ENCODE assay signal across 23 cellular contexts in genomic region chr10:92313750-92314149, GRCh38. TPM values are rescaled to one million over a fixed set of nuclear protein-coding genes. Genes with fewer than 3 reads are reported as not detected.
A peak's percentile ranks its signal among the peaks of the same experiment; 100 is the strongest.
DNase-seq lines count a peak whose midpoint lies in the region; ATAC-seq, FAIRE-seq and TF ChIP-seq lines count a peak whose summit lies in the region.
"Had no signal": no experiment of that assay in that cellular context is flagged by ENCODE, and none has a peak within 500 bp of the region (broad histone marks: within the 10 kb centered on the region; RNA-seq: fewer than 3 reads in every experiment).

No MANE protein-coding gene starts in this region.

- no peaks in the 10 kb centered on the region for H4K20me1 ChIP-seq in HepG2 (ENCODE audit: insufficient read depth, low read length)

- DNase-seq in HepG2 (ENCODE audit: low spot score) (no peak), right lobe of liver (no peak), MG63 (no peak)
- peak; percentile 59 for DNase-seq in Jurkat, Clone E6-1 (ENCODE audit: low read depth, low spot score)
- DNase-seq in stimulated activated effector memory CD8-positive, alpha-beta T cell treated with anti-CD3 and anti-CD28 coated beads, Interleukin-12 subunit alpha, Interleukin-12 subunit beta, amount 100 ng/mL, for 72 hours (ENCODE audit: low spot score in 2 of 2) = no peak
- no peak for DNase-seq in activated CD8-positive, alpha-beta memory T cell treated with anti-CD3 and anti-CD28 coated beads, Interleukin-2, amount 10 ng/mL, durations not matched to agents 7 days and 5 days
- DNase-seq: AML-193; Caco-2; Calu3; CD4-positive, alpha-beta T cell; CD8-positive, alpha-beta T cell; DMS79 treated with DMSO at 0.1 percent for 48 hours; EL; GDM1 had no signal

- H3K4me2 ChIP-seq in HepG2 (ENCODE audit: low read depth, low read length) = no peak overlapping the region
- H3K4me2 ChIP-seq: A549; BLaER1 treated with 17β-estradiol and CSF1 and Interleukin-3, amounts not matched to agents 10 nM and 100 nM had no signal

- TF ChIP-seq CTCF in HepG2 (CRISPR knock-in tag; IDR thresholded peaks at IDR 0.05) (no peak), right lobe of liver (IDR thresholded peaks at IDR 0.05) (no peak)

- no TSS peak for BruUV-seq in HepG2 (replicated peaks; lab: Mats Ljungman, UMichigan)

- H3K36me3 Mint-ChIP-seq in stimulated activated effector memory CD8-positive, alpha-beta T cell treated with anti-CD3 and anti-CD28 coated beads, Interleukin-12 subunit alpha, Interleukin-12 subunit beta, amount 100 ng/mL, for 72 hours = peaks cover 56% of the 10 kb centered on the region
- H3K36me3 Mint-ChIP-seq in activated CD8-positive, alpha-beta memory T cell treated with anti-CD3 and anti-CD28 coated beads, Interleukin-2, amount 10 ng/mL, durations not matched to agents 7 days and 5 days = peaks cover 20% of the 10 kb centered on the region

- POLR2A ChIA-PET in HepG2 (lab: Yijun Ruan, JAX) = no interaction called here

- H3K4me1 ChIP-seq in HepG2 (ENCODE audit: insufficient read depth, low read length) = no peaks in the 10 kb centered on the region
- no peaks in the 10 kb centered on the region for H3K4me1 ChIP-seq in right lobe of liver
- H3K4me1 ChIP-seq: A549; BLaER1 treated with 17β-estradiol and CSF1 and Interleukin-3, amounts not matched to agents 10 nM and 100 nM; Caco-2 had no signal

- peaks cover 18% of the 10 kb centered on the region for H3K79me2 ChIP-seq in HepG2 (ENCODE audit: insufficient read depth, low read length)

- in situ Hi-C loops in HepG2 (cut with HindIII; ENCODE audit: extremely low pct_ligation_motif_present, low pct_unique_long_range_greater_than_20kb) = no loop called here

- 98% methylated on average over 3 of the region's 3 CpGs for WGBS in HepG2 (ENCODE audit: low lambda C conversion rate)
- WGBS in right lobe of liver (ENCODE audit: insufficient coverage, low coverage, low lambda C conversion rate, missing lambda C conversion rate) = 94% methylated on average over 2 of the region's 3 CpGs

- H3K27me3 ChIP-seq in HepG2 (ENCODE audit: control insufficient read depth in 1 of 2, insufficient read depth in 2 of 2, low read length in 2 of 2) (no peaks in the 10 kb centered on the region), right lobe of liver (no peaks in the 10 kb centered on the region), MG63 (no peaks in the 10 kb centered on the region)
- H3K27me3 ChIP-seq: BLaER1 treated with 17β-estradiol and CSF1 and Interleukin-3, amounts not matched to agents 10 nM and 100 nM had no signal

- intact Hi-C loops in HepG2 (cut with micrococcal nuclease; ENCODE audit: unreplicated experiment) = no loop called here
- intact Hi-C loops in right lobe of liver (cut with DNase I) = no loop called here

- H3K27ac ChIP-seq in HepG2 (ENCODE audit: extremely low read length, insufficient read depth, low read length) (no peak overlapping the region), right lobe of liver (no peak overlapping the region)
- H3K27ac ChIP-seq: 22Rv1; A549; BLaER1 treated with 17β-estradiol and CSF1 and Interleukin-3, amounts not matched to agents 10 nM and 100 nM; C4-2B had no signal

- H3K9me3 ChIP-seq in HepG2 (ENCODE audit: low read length) (no peaks in the 10 kb centered on the region), right lobe of liver (no peaks in the 10 kb centered on the region), MG63 (no peaks in the 10 kb centered on the region)
- H3K9me3 ChIP-seq: A549; BLaER1 treated with 17β-estradiol and CSF1 and Interleukin-3, amounts not matched to agents 10 nM and 100 nM; Caco-2 had no signal

- peak overlapping the region; percentile 40 for H3K27ac Mint-ChIP-seq in stimulated activated effector memory CD8-positive, alpha-beta T cell treated with anti-CD3 and anti-CD28 coated beads, Interleukin-12 subunit alpha, Interleukin-12 subunit beta, amount 100 ng/mL, for 72 hours
- H3K27ac Mint-ChIP-seq in activated CD8-positive, alpha-beta memory T cell treated with anti-CD3 and anti-CD28 coated beads, Interleukin-2, amount 10 ng/mL, durations not matched to agents 7 days and 5 days = no peak overlapping the region
- H3K27ac Mint-ChIP-seq: B cell; CD4-positive, alpha-beta T cell; CD8-positive, alpha-beta T cell had no signal

- no peak overlapping the region for H2AFZ ChIP-seq in HepG2 (ENCODE audit: low read length)

- no peak for FAIRE-seq in HepG2 (lab: Jason Lieb, UNC)
- FAIRE-seq: A549, D721Med, GM12878, GM12892, GM18507 had no signal

- no peak for TF ChIP-seq RAD21 in HepG2 (CRISPR knock-in tag; IDR thresholded peaks at IDR 0.05)

- H3K4me3 ChIP-seq in HepG2 (replicated peaks in 1 of 3; ENCODE audit: insufficient read depth in 1 of 3, low read depth in 2 of 3, low read length in 3 of 3) = no peak overlapping the region
- no peak overlapping the region for H3K4me3 ChIP-seq in right lobe of liver
- no peak overlapping the region for H3K4me3 ChIP-seq in Jurkat, Clone E6-1 (ENCODE audit: low read length)
- H3K4me3 ChIP-seq in MG63 = no peak overlapping the region
- H3K4me3 ChIP-seq: A549; BLaER1 treated with 17β-estradiol and CSF1 and Interleukin-3, amounts not matched to agents 10 nM and 100 nM; GM12878 had no signal

- H3K4me3 Mint-ChIP-seq in stimulated activated effector memory CD8-positive, alpha-beta T cell treated with anti-CD3 and anti-CD28 coated beads, Interleukin-12 subunit alpha, Interleukin-12 subunit beta, amount 100 ng/mL, for 72 hours = no peak overlapping the region
- H3K4me3 Mint-ChIP-seq in activated CD8-positive, alpha-beta memory T cell treated with anti-CD3 and anti-CD28 coated beads, Interleukin-2, amount 10 ng/mL, durations not matched to agents 7 days and 5 days = no peak overlapping the region
- H3K4me3 Mint-ChIP-seq: B cell; CD4-positive, alpha-beta T cell; CD8-positive, alpha-beta T cell had no signal

- H3K9ac ChIP-seq in HepG2 (ENCODE audit: insufficient read depth, low read depth, low read length) = no peak overlapping the region
- H3K9ac ChIP-seq: BLaER1 treated with 17β-estradiol and CSF1 and Interleukin-3, amounts not matched to agents 10 nM and 100 nM had no signal

- ATAC-seq in HepG2 = no peak
- ATAC-seq in right lobe of liver = no peak
- no peak for ATAC-seq in stimulated activated effector memory CD8-positive, alpha-beta T cell treated with anti-CD3 and anti-CD28 coated beads, Interleukin-12 subunit alpha, Interleukin-12 subunit beta, amount 100 ng/mL, for 72 hours
- ATAC-seq in activated CD8-positive, alpha-beta memory T cell treated with anti-CD3 and anti-CD28 coated beads, Interleukin-2, amount 10 ng/mL, durations not matched to agents 7 days and 5 days = no peak
- ATAC-seq: A549; CD8-positive, alpha-beta T cell; GM12878 had no signal

- no peaks in the 10 kb centered on the region for H3K4me1 Mint-ChIP-seq in stimulated activated effector memory CD8-positive, alpha-beta T cell treated with anti-CD3 and anti-CD28 coated beads, Interleukin-12 subunit alpha, Interleukin-12 subunit beta, amount 100 ng/mL, for 72 hours
- H3K4me1 Mint-ChIP-seq in activated CD8-positive, alpha-beta memory T cell treated with anti-CD3 and anti-CD28 coated beads, Interleukin-2, amount 10 ng/mL, durations not matched to agents 7 days and 5 days = no peaks in the 10 kb centered on the region

- no peaks in the 10 kb centered on the region for H3K27me3 Mint-ChIP-seq in activated CD8-positive, alpha-beta memory T cell treated with anti-CD3 and anti-CD28 coated beads, Interleukin-2, amount 10 ng/mL, durations not matched to agents 7 days and 5 days
- H3K27me3 Mint-ChIP-seq: B cell; CD4-positive, alpha-beta T cell had no signal

- CTCF ChIA-PET in HepG2 (lab: Yijun Ruan, JAX; ENCODE audit: low intra/inter-chr PET ratio, low total read pairs) = no interaction called here
- CTCF ChIA-PET in activated CD8-positive, alpha-beta memory T cell treated with anti-CD3 and anti-CD28 coated beads, Interleukin-2, amount 10 ng/mL, durations not matched to agents 7 days and 5 days (lab: Charles Lee) = no interaction called here

- H3K9me3 Mint-ChIP-seq in stimulated activated effector memory CD8-positive, alpha-beta T cell treated with anti-CD3 and anti-CD28 coated beads, Interleukin-12 subunit alpha, Interleukin-12 subunit beta, amount 100 ng/mL, for 72 hours = no peaks in the 10 kb centered on the region
- no peaks in the 10 kb centered on the region for H3K9me3 Mint-ChIP-seq in activated CD8-positive, alpha-beta memory T cell treated with anti-CD3 and anti-CD28 coated beads, Interleukin-2, amount 10 ng/mL, durations not matched to agents 7 days and 5 days (ENCODE audit: low read depth)
- H3K9me3 Mint-ChIP-seq: CD4-positive, alpha-beta T cell; CD8-positive, alpha-beta T cell had no signal

- TF ChIP-seq EP300 in HepG2 (IDR thresholded peaks at IDR 0.05; ENCODE audit: low read depth in 2 of 2, low read length in 2 of 2) (no peak), HepG2 (CRISPR knock-in tag; IDR thresholded peaks at IDR 0.05; ENCODE audit: borderline replicate concordance) (no peak)

- TF ChIP-seq POLR2A in HepG2 (IDR thresholded peaks at IDR 0.05; ENCODE audit: insufficient read depth in 1 of 2, low read depth in 2 of 2, low read length in 2 of 2) (no peak), right lobe of liver (IDR thresholded peaks at IDR 0.05) (no peak)

- peaks cover 5 to 46% of the 10 kb centered on the region in 2 experiments; a peak in 3 of 5 replicates for H3K36me3 ChIP-seq in HepG2 (replicated peaks in 1 of 2; ENCODE audit: control insufficient read depth in 1 of 2, insufficient read depth in 2 of 2, low read length in 2 of 2)
- peaks cover 0 to 4% (median 0%) of the 10 kb centered on the region in 4 donors for H3K36me3 ChIP-seq in right lobe of liver
- H3K36me3 ChIP-seq in MG63 = peaks cover 35% of the 10 kb centered on the region

RNA-seq across cellular contexts. Expression of gene MARCHF5, which starts 22.8 kb away (rescaled TPM):
- total RNA-seq in HepG2 (2016; rRNA removed; fragmentation: Illumina TruSeq; extraction: Trizol) = 21.0 and 34.7 TPM in 2 replicates
- 3.3 TPM in 2 replicates for total RNA-seq in HepG2 (2016; cell fraction: cytosol; rRNA removed; fragmentation: Illumina TruSeq; extraction: Trizol; ENCODE audit: low read depth)
- 19.7 and 32.2 TPM in 2 replicates for total RNA-seq in HepG2 (2016; cell fraction: insoluble cytoplasmic fraction; rRNA removed; fragmentation: Illumina TruSeq; extraction: Trizol)
- 9.9 and 11.9 TPM in 2 replicates for total RNA-seq in HepG2 (2016; cell fraction: membrane; rRNA removed; fragmentation: Illumina TruSeq; extraction: Trizol)
- total RNA-seq in HepG2 (2016; cell fraction: nucleus; rRNA removed; fragmentation: Illumina TruSeq; extraction: Trizol) = 16.5 and 17.8 TPM in 2 replicates
- polyA plus RNA-seq in HepG2 (2011; rRNA removed) = 18.6 and 19.4 TPM in 2 replicates
- 10.8 and 16.2 TPM in 2 replicates for polyA plus RNA-seq in HepG2 (2011; cell fraction: cytosol; rRNA removed)
- 23.2 and 32.1 TPM in 2 replicates for polyA plus RNA-seq in HepG2 (2011; cell fraction: nucleus; rRNA removed)
- polyA plus RNA-seq in HepG2 (2012) = 44.4 and 46.6 TPM in 2 replicates
- polyA plus RNA-seq in HepG2 (2016; cell fraction: cytosol; fragmentation: Illumina TruSeq; extraction: Trizol; ENCODE audit: low read depth) = 4.4 and 4.6 TPM in 2 replicates
- polyA plus RNA-seq in HepG2 (2016; cell fraction: insoluble cytoplasmic fraction; fragmentation: Illumina TruSeq; extraction: Trizol; ENCODE audit: low read depth) = 37.6 and 41.9 TPM in 2 replicates
- 8.6 and 11.3 TPM in 2 replicates for polyA plus RNA-seq in HepG2 (2016; cell fraction: membrane; fragmentation: Illumina TruSeq; extraction: Trizol; ENCODE audit: low read depth)
- polyA plus RNA-seq in HepG2 (2016; cell fraction: nucleus; fragmentation: Illumina TruSeq; extraction: Trizol; ENCODE audit: insufficient read depth, low read depth) = 27.4 and 27.8 TPM in 2 replicates
- 4.2 and 9.1 TPM in 2 replicates for polyA minus RNA-seq in HepG2 (2011; rRNA and poly(A)+ RNA removed; ENCODE audit: low replicate concordance)
- 8.9 and 10.0 TPM in 2 replicates for polyA minus RNA-seq in HepG2 (2011; cell fraction: cytosol; rRNA and poly(A)+ RNA removed)
- polyA minus RNA-seq in HepG2 (2011; cell fraction: nucleus; rRNA and poly(A)+ RNA removed) = 23.0 and 32.8 TPM in 2 replicates
- total RNA-seq in right lobe of liver = 10 to 100 TPM; 14.6 to 26.5 (median 23.8) TPM
- polyA plus RNA-seq in Jurkat, Clone E6-1 (2012; ENCODE audit: insufficient read depth, insufficient read length) = 42.3 TPM
- total RNA-seq in MG63 (2014; rRNA removed; shearing (Covaris generic); ENCODE audit: low replicate concordance) = 20.1 and 44.0 TPM in 2 replicates
- total RNA-seq in activated CD8-positive, alpha-beta memory T cell treated with anti-CD3 and anti-CD28 coated beads, Interleukin-2, amount 10 ng/mL, durations not matched to agents 7 days and 5 days = 10 to 100 TPM; 21.7 to 26.4 TPM

RNA-seq across cellular contexts. Expression of gene CPEB3, which starts 22.9 kb away (rescaled TPM):
- total RNA-seq in HepG2 (2016; rRNA removed; fragmentation: Illumina TruSeq; extraction: Trizol) (0.66 and 0.88 TPM in 2 replicates), right lobe of liver (10 to 100 TPM in 3 of 6 experiments, 1 to 10 TPM in 3; 5.7 to 46.5 (median 8.7) TPM)
- 0.30 and 0.35 TPM in 2 replicates for total RNA-seq in HepG2 (2016; cell fraction: cytosol; rRNA removed; fragmentation: Illumina TruSeq; extraction: Trizol; ENCODE audit: low read depth)
- 0.48 and 0.65 TPM in 2 replicates for total RNA-seq in HepG2 (2016; cell fraction: insoluble cytoplasmic fraction; rRNA removed; fragmentation: Illumina TruSeq; extraction: Trizol)
- 0.28 and 0.31 TPM in 2 replicates for total RNA-seq in HepG2 (2016; cell fraction: membrane; rRNA removed; fragmentation: Illumina TruSeq; extraction: Trizol)
- 1.1 TPM in 2 replicates for total RNA-seq in HepG2 (2016; cell fraction: nucleus; rRNA removed; fragmentation: Illumina TruSeq; extraction: Trizol)
- 0.67 and 0.70 TPM in 2 replicates for polyA plus RNA-seq in HepG2 (2011; rRNA removed)
- polyA plus RNA-seq in HepG2 (2011; cell fraction: cytosol; rRNA removed) = 0.31 and 0.51 TPM in 2 replicates
- polyA plus RNA-seq in HepG2 (2011; cell fraction: nucleus; rRNA removed) = 2.0 and 2.3 TPM in 2 replicates
- polyA plus RNA-seq in HepG2 (2012) = 1.3 and 1.8 TPM in 2 replicates
- 0.01 TPM in 1 of 2 replicates, not detected in the other for polyA plus RNA-seq in HepG2 (2016; cell fraction: cytosol; fragmentation: Illumina TruSeq; extraction: Trizol; ENCODE audit: low read depth)
- 0.78 and 0.79 TPM in 2 replicates for polyA plus RNA-seq in HepG2 (2016; cell fraction: insoluble cytoplasmic fraction; fragmentation: Illumina TruSeq; extraction: Trizol; ENCODE audit: low read depth)
- polyA plus RNA-seq in HepG2 (2016; cell fraction: membrane; fragmentation: Illumina TruSeq; extraction: Trizol; ENCODE audit: low read depth) = 0.10 and 0.11 TPM in 2 replicates
- polyA plus RNA-seq in HepG2 (2016; cell fraction: nucleus; fragmentation: Illumina TruSeq; extraction: Trizol; ENCODE audit: insufficient read depth, low read depth) = 1.2 and 1.6 TPM in 2 replicates
- polyA minus RNA-seq in HepG2 (2011; rRNA and poly(A)+ RNA removed; ENCODE audit: low replicate concordance) = 2.5 and 2.8 TPM in 2 replicates
- polyA minus RNA-seq in HepG2 (2011; cell fraction: cytosol; rRNA and poly(A)+ RNA removed) = 1.3 and 1.8 TPM in 2 replicates
- polyA minus RNA-seq in HepG2 (2011; cell fraction: nucleus; rRNA and poly(A)+ RNA removed) = 4.7 and 4.8 TPM in 2 replicates
- polyA plus RNA-seq in Jurkat, Clone E6-1 (2012; ENCODE audit: insufficient read depth, insufficient read length) = 0.91 TPM
- 0.53 and 0.84 TPM in 2 replicates for total RNA-seq in MG63 (2014; rRNA removed; shearing (Covaris generic); ENCODE audit: low replicate concordance)
- total RNA-seq in activated CD8-positive, alpha-beta memory T cell treated with anti-CD3 and anti-CD28 coated beads, Interleukin-2, amount 10 ng/mL, durations not matched to agents 7 days and 5 days = 1 to 10 TPM; 3.8 to 4.3 TPM
